In the genomic region with DNA sequence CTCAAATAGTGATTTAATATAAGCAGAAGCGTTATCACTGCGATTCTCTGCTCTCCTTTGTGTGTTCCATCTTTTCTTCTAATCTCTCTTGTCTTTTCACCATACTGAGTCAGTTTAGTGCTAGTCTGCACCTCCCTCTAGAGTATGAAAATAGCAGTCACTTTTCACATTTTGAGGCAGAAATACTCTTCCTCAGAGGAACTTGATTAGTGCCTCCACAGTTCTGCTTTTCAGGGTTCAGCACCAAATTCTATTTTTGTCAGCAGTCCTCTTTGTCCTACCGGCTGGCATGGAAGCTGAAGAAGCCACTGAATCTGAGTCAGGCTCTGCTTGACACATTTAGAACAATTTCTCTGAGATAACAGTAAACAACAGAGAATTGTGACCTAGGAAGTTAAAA, we compare ENCODE assay signal across 9 cellular contexts. TPM values are rescaled to one million over a fixed set of nuclear protein-coding genes. Genes with fewer than 3 reads are reported as not detected.
DNase-seq lines count a peak whose midpoint lies in the region; ATAC-seq, FAIRE-seq and TF ChIP-seq lines count a peak whose summit lies in the region.
"Had no signal": no experiment of that assay in that cellular context is flagged by ENCODE, and none has a peak within 500 bp of the region (broad histone marks: within the 10 kb centered on the region; RNA-seq: fewer than 3 reads in every experiment).

No MANE protein-coding gene starts in this region.

- intact Hi-C loops in dorsolateral prefrontal cortex (cut with DNase I) = no loop called here
- intact Hi-C loops in activated CD4-positive, alpha-beta T cell treated with anti-CD3 and anti-CD28 coated beads, Interleukin-2, amount 10 ng/mL, durations not matched to agents 24 days and 14 days (cut with micrococcal nuclease) = no loop called here

- H3K4me1 Mint-ChIP-seq in activated CD4-positive, alpha-beta T cell treated with anti-CD3 and anti-CD28 coated beads, Interleukin-2, amount 10 ng/mL, durations not matched to agents 24 days and 14 days = no peaks in the 10 kb centered on the region
- H3K4me1 Mint-ChIP-seq: memory B cell had no signal

- H3K27ac ChIP-seq in 22Rv1 (no peak overlapping the region), dorsolateral prefrontal cortex (peak overlapping the region in 49 of 59 donors; percentile 1 to 76 (median 51))

- H3K4me3 Mint-ChIP-seq in activated CD4-positive, alpha-beta T cell treated with anti-CD3 and anti-CD28 coated beads, Interleukin-2, amount 10 ng/mL, durations not matched to agents 24 days and 14 days = no peak overlapping the region
- H3K4me3 Mint-ChIP-seq: memory B cell had no signal

- no peak overlapping the region for H3K27ac Mint-ChIP-seq in activated CD4-positive, alpha-beta T cell treated with anti-CD3 and anti-CD28 coated beads, Interleukin-2, amount 10 ng/mL, durations not matched to agents 24 days and 14 days
- H3K27ac Mint-ChIP-seq: memory B cell had no signal

- no peak overlapping the region for H3K4me3 ChIP-seq in dorsolateral prefrontal cortex

- ATAC-seq in GM18907 (IDR thresholded peaks at IDR 0.05; ENCODE audit: unreplicated experiment) (peak; percentile 70), esophagus mucosa (no peak)

- H3K9me3 Mint-ChIP-seq in activated CD4-positive, alpha-beta T cell treated with anti-CD3 and anti-CD28 coated beads, Interleukin-2, amount 10 ng/mL, durations not matched to agents 24 days and 14 days = no peaks in the 10 kb centered on the region
- H3K9me3 Mint-ChIP-seq: memory B cell had no signal

- peak; percentile 2 for DNase-seq in NCI-H345 treated with DMSO at 0.1 percent for 48 hours (lab: John Stamatoyannopoulos, UW; ENCODE audit: unreplicated experiment)
- peak in 3 of 10 donors; percentile 10 to 39 (median 35) for DNase-seq in dorsolateral prefrontal cortex
- DNase-seq in activated CD4-positive, alpha-beta T cell treated with anti-CD3 and anti-CD28 coated beads, Interleukin-2, amount 10 ng/mL, durations not matched to agents 24 days and 14 days = no peak
- no peak for DNase-seq in urothelium cell line (ENCODE audit: low spot score)
- DNase-seq in T-helper 1 cell = no peak

- no peaks in the 10 kb centered on the region for H3K27me3 Mint-ChIP-seq in activated CD4-positive, alpha-beta T cell treated with anti-CD3 and anti-CD28 coated beads, Interleukin-2, amount 10 ng/mL, durations not matched to agents 24 days and 14 days
- H3K27me3 Mint-ChIP-seq: memory B cell had no signal

- no peaks in the 10 kb centered on the region for H3K27me3 ChIP-seq in dorsolateral prefrontal cortex

- no peak for FAIRE-seq in urothelium cell line (lab: Jason Lieb, UNC)

- TF ChIP-seq CTCF in 22Rv1 (IDR thresholded peaks at IDR 0.05) (peak; percentile 21), dorsolateral prefrontal cortex (IDR thresholded peaks at IDR 0.05 in 54 of 56, conservative IDR thresholded peaks at IDR 0.05 in 2 of 56; ENCODE audit: low read depth in 1 of 56, partially characterized antibody in 56 of 56) (peak in 50 of 56 donors; percentile 13 to 65 (median 44))

- H3K36me3 Mint-ChIP-seq in activated CD4-positive, alpha-beta T cell treated with anti-CD3 and anti-CD28 coated beads, Interleukin-2, amount 10 ng/mL, durations not matched to agents 24 days and 14 days (ENCODE audit: low read depth) = no peaks in the 10 kb centered on the region
- H3K36me3 Mint-ChIP-seq: memory B cell had no signal

RNA-seq across cellular contexts. Expression of a gene that starts 49.7 kb away (rescaled TPM):
- total RNA-seq in dorsolateral prefrontal cortex (100 to 1,000 TPM in 88 of 120 experiments, 10 to 100 TPM in 32; 75.6 to 126 (median 105) TPM), esophagus mucosa (38.9 TPM)
- total RNA-seq in activated CD4-positive, alpha-beta T cell treated with anti-CD3 and anti-CD28 coated beads, Interleukin-2, amount 10 ng/mL, durations not matched to agents 24 days and 14 days = 67.4 and 76.5 TPM in 2 replicates
